In the genomic region with DNA sequence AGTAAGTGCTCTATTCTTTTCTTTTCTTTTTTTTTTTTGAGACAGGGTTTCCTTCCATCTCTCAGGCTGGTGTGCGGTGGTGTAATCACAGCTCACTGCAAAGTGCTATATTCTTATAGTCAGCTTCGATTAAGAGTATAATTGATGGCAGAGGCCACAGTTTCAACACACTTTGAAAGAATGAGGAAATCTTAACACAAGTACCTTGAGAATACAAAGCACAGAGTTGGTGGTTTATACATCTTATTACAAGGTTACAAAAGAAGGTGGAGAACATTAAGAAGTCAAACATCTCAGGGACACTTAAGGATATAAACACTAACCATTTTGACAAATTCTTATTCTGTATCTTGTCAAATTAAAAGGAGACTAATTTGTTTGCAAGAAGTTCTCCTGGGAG, we compare ENCODE assay signal across 20 cellular contexts.
DNase-seq lines count a peak whose midpoint lies in the region; ATAC-seq, FAIRE-seq and TF ChIP-seq lines count a peak whose summit lies in the region.
"Had no signal": no experiment of that assay in that cellular context is flagged by ENCODE, and none has a peak within 500 bp of the region (broad histone marks: within the 10 kb centered on the region; RNA-seq: fewer than 3 reads in every experiment).

No MANE protein-coding gene starts in this region.

- H3K27ac ChIP-seq in left lung (no peak overlapping the region), lung (ENCODE audit: low read depth in 1 of 2, low read length in 1 of 2) (no peak overlapping the region), upper lobe of right lung (no peak overlapping the region)
- H3K27ac ChIP-seq: 22Rv1; A549; BLaER1 treated with 17β-estradiol and CSF1 and Interleukin-3, amounts not matched to agents 10 nM and 100 nM; C4-2B had no signal

- no peak for TF ChIP-seq POLR2A in GM12891 (IDR thresholded peaks at IDR 0.05; ENCODE audit: low read depth, low read length)

- intact Hi-C loops in left lung (cut with DNase I) (no loop called here), upper lobe of right lung (cut with DNase I) (no loop called here)

- DNase-seq in left lung, result no peak
- DNase-seq in lung (ENCODE audit: low spot score), result no peak
- no peak for DNase-seq in upper lobe of right lung
- no peak for DNase-seq in NCI-H1694 treated with DMSO at 0.1 percent for 48 hours (lab: John Stamatoyannopoulos, UW)
- no peak for DNase-seq in GM12891 (ENCODE audit: insufficient read length, low spot score)
- DNase-seq: AML-193; Caco-2; Calu3; CD4-positive, alpha-beta T cell; CD8-positive, alpha-beta T cell; DMS79 treated with DMSO at 0.1 percent for 48 hours; GF-D8 had no signal

- TF ChIP-seq CTCF in left lung (IDR thresholded peaks at IDR 0.05) (no peak), lung (IDR thresholded peaks at IDR 0.05; ENCODE audit: control extremely low read depth, extremely low read depth) (no peak), upper lobe of right lung (IDR thresholded peaks at IDR 0.05) (no peak)

- H3K4me3 ChIP-seq in left lung (no peak overlapping the region), lung (no peak overlapping the region), upper lobe of right lung (no peak overlapping the region)
- H3K4me3 ChIP-seq: A549; BLaER1 treated with 17β-estradiol and CSF1 and Interleukin-3, amounts not matched to agents 10 nM and 100 nM had no signal

- peak; percentile 90 for ATAC-seq in left lung
- peak; percentile 72 for ATAC-seq in lung (ENCODE audit: insufficient read depth, low FRiP score)
- peak; percentile 73 for ATAC-seq in upper lobe of right lung
- ATAC-seq: A549; CD8-positive, alpha-beta T cell had no signal

- H3K4me1 ChIP-seq in left lung, result no peaks in the 10 kb centered on the region
- H3K4me1 ChIP-seq in lung (ENCODE audit: control insufficient read depth in 2 of 2, insufficient read depth in 2 of 2, low read length in 2 of 2), result no peaks in the 10 kb centered on the region
- no peaks in the 10 kb centered on the region for H3K4me1 ChIP-seq in upper lobe of right lung
- H3K4me1 ChIP-seq: A549; BLaER1 treated with 17β-estradiol and CSF1 and Interleukin-3, amounts not matched to agents 10 nM and 100 nM; Caco-2 had no signal

- H3K27me3 ChIP-seq in left lung (no peaks in the 10 kb centered on the region), lung (ENCODE audit: control insufficient read depth, insufficient read depth) (no peaks in the 10 kb centered on the region), upper lobe of right lung (peaks cover 4% of the 10 kb centered on the region)
- H3K27me3 ChIP-seq: BLaER1 treated with 17β-estradiol and CSF1 and Interleukin-3, amounts not matched to agents 10 nM and 100 nM had no signal

- WGBS in lung, 2 donors, result 58 to 76% methylated on average over 2 of the region's 2 CpGs

- H3K36me3 ChIP-seq in left lung (no peaks in the 10 kb centered on the region), lung (ENCODE audit: control insufficient read depth in 2 of 2, insufficient read depth in 2 of 2, low read length in 2 of 2) (no peaks in the 10 kb centered on the region), upper lobe of right lung (no peaks in the 10 kb centered on the region)
- H3K36me3 ChIP-seq: BLaER1 treated with 17β-estradiol and CSF1 and Interleukin-3, amounts not matched to agents 10 nM and 100 nM had no signal

- H3K9me3 ChIP-seq in left lung, result peaks cover 0 to 10% of the 10 kb centered on the region in 2 donors
- no peaks in the 10 kb centered on the region for H3K9me3 ChIP-seq in lung (ENCODE audit: control insufficient read depth in 2 of 2, insufficient read depth in 1 of 2, low read length in 1 of 2)
- H3K9me3 ChIP-seq in upper lobe of right lung, result peaks cover 9% of the 10 kb centered on the region
- H3K9me3 ChIP-seq: A549, Caco-2 had no signal

- FAIRE-seq in GM12891 (lab: Jason Lieb, UNC), result no peak
- FAIRE-seq: A549, D721Med, G401.6, GM12892, GM18507 had no signal

TF ChIP-seq in GM12891, 5 proteins besides CTCF, POLR2A, EP300 and RAD21:
- TF ChIP-seq POU2F2 (IDR thresholded peaks at IDR 0.05; ENCODE audit: low read depth, low read length), result no peak
- no peak for TF ChIP-seq SPI1 (IDR thresholded peaks at IDR 0.05; ENCODE audit: low read depth, low read length)
- TF ChIP-seq PAX5 (IDR thresholded peaks at IDR 0.05; ENCODE audit: insufficient read depth, low read length, severe bottlenecking), result no peak
- no peak for TF ChIP-seq POLR2AphosphoS5 (IDR thresholded peaks at IDR 0.05; ENCODE audit: low read depth, low read length)
- no peak for TF ChIP-seq TAF1 (IDR thresholded peaks at IDR 0.05; ENCODE audit: low read depth, low read length)
